ENCODE assay signal across 8 cellular contexts in genomic region chr4:82890913-82891727, GRCh38. TPM values are rescaled to one million over a fixed set of nuclear protein-coding genes. Genes with fewer than 3 reads are reported as not detected.
DNase-seq lines count a peak whose midpoint lies in the region; TF ChIP-seq lines count a peak whose summit lies in the region.

Gene SEC31A (minus strand): TSS chr4:82891153. CDS start chr4:82881936, 9,217 bp downstream.

- peaks cover 38% of the 10 kb centered on the region for H3F3A ChIP-seq in MM.1S (ENCODE audit: insufficient read depth, low read length)

- H3K4me3 ChIP-seq in MM.1S (ENCODE audit: low read length) (peak within 1 kb of the TSS; percentile 95), fibroblast of villous mesenchyme (ENCODE audit: low read depth, low read length) (peak within 1 kb of the TSS; percentile 94), stomach smooth muscle (ENCODE audit: low read length in 2 of 2) (peak within 1 kb of the TSS; percentile 89 to 94)

- H3K27me3 Mint-ChIP-seq in neural crest cell (ENCODE audit: low read depth), result no peaks in the 10 kb centered on the region

- H4K20me1 ChIP-seq in MM.1S (ENCODE audit: insufficient read depth, low read length), result no peaks in the 10 kb centered on the region

- peak within 1 kb of the TSS; percentile 71 for H3K4me2 ChIP-seq in MM.1S (ENCODE audit: low read depth, low read length)

- H3K36me3 ChIP-seq in MM.1S (replicated peaks; ENCODE audit: insufficient read depth, low read length), result no peaks in the 10 kb centered on the region; the same call in 1 of the 2 replicates
- H3K36me3 ChIP-seq in stomach smooth muscle (ENCODE audit: control insufficient read depth in 2 of 2, insufficient read depth in 2 of 2, low read length in 2 of 2), result peaks cover 0 to 9% of the 10 kb centered on the region in 2 donors

- H3K36me3 Mint-ChIP-seq in neural crest cell (ENCODE audit: low read depth), result peaks cover 6% of the 10 kb centered on the region

- H3K9me3 ChIP-seq in MM.1S (replicated peaks; ENCODE audit: insufficient read depth, low read length), result no peaks in the 10 kb centered on the region
- no peaks in the 10 kb centered on the region for H3K9me3 ChIP-seq in stomach smooth muscle (ENCODE audit: control insufficient read depth in 2 of 2, low read length in 2 of 2)

- H3K27ac ChIP-seq in MM.1S (ENCODE audit: low read length) (peak within 1 kb of the TSS; percentile 96), stomach smooth muscle (ENCODE audit: low read length) (peak within 1 kb of the TSS; percentile 94)

- peaks cover 69% of the 10 kb centered on the region for H3K79me2 ChIP-seq in MM.1S (ENCODE audit: low read length)

- H3K9ac ChIP-seq in MM.1S (ENCODE audit: low read length) (peak within 1 kb of the TSS; percentile 92), stomach smooth muscle (ENCODE audit: low read length in 2 of 2) (peak within 1 kb of the TSS; percentile 91 to 95)

- peak within 1 kb of the TSS; percentile 98 for H3K4me3 Mint-ChIP-seq in neural crest cell

- H3K4me1 Mint-ChIP-seq in neural crest cell, result peaks cover 49% of the 10 kb centered on the region

- H3K9me2 ChIP-seq in MM.1S (replicated peaks; ENCODE audit: insufficient read depth, low read length), result no peaks in the 10 kb centered on the region

- TF ChIP-seq CTCF in MM.1S (IDR thresholded peaks at IDR 0.05; ENCODE audit: low read length) (no peak), fibroblast of villous mesenchyme (IDR thresholded peaks at IDR 0.05; ENCODE audit: insufficient read depth, low read depth, low read length) (peak; percentile 4), neural crest cell (conservative IDR thresholded peaks at IDR 0.05) (peak; percentile 28)

- peaks cover 17% of the 10 kb centered on the region for H3K4me1 ChIP-seq in MM.1S (ENCODE audit: low read length)
- peaks cover 3% of the 10 kb centered on the region for H3K4me1 ChIP-seq in stomach smooth muscle (ENCODE audit: control insufficient read depth, insufficient read depth, low read length)

- in situ Hi-C loops in G401 (cut with HindIII; ENCODE audit: low sequenced_read_pairs), result no loop called here

- DNase-seq in G401 (ENCODE audit: low spot score), result peak; percentile 95
- peak; percentile 89 for DNase-seq in HCEC 1CT
- peak; percentile 97 for DNase-seq in MM.1S
- DNase-seq in SIG-M5 (lab: John Stamatoyannopoulos, UW), result peak; percentile 71
- DNase-seq in activated gamma-delta T cell treated with Interleukin-2 at 50 U/mL for 16 hours, result peak; percentile 97
- DNase-seq in fibroblast of villous mesenchyme (ENCODE audit: low read depth), result peak; percentile 97
- DNase-seq in neural crest cell (ENCODE audit: low read depth, low spot score), result peak; percentile 87

- H2AFZ ChIP-seq in MM.1S (ENCODE audit: low read length), result peak within 1 kb of the TSS; percentile 80

- peak within 1 kb of the TSS; percentile 98 for H3K27ac Mint-ChIP-seq in neural crest cell (ENCODE audit: unreplicated experiment)

- H3K9me3 Mint-ChIP-seq in neural crest cell, result no peaks in the 10 kb centered on the region

- H3K27me3 ChIP-seq in MM.1S (replicated peaks; ENCODE audit: insufficient read depth, low read length) (no peaks in the 10 kb centered on the region), stomach smooth muscle (ENCODE audit: control insufficient read depth in 1 of 2, insufficient read depth in 2 of 2, low read length in 2 of 2) (no peaks in the 10 kb centered on the region)

RNA-seq across cellular contexts. Expression of gene SEC31A, which starts in this region (rescaled TPM):
- total RNA-seq in G401 (2014; rRNA removed; shearing (Covaris generic)), result 81.4 and 122 TPM in 2 replicates
- 381 and 523 TPM in 2 replicates for total RNA-seq in fibroblast of villous mesenchyme
- 137 and 166 TPM in 2 replicates for total RNA-seq in neural crest cell

Comparison
In these comparisons a context has a peak if more than half of its experiments do, and no peak if none do; other contexts are left out.
1. Peak in every context shown above with its lines: DNase-seq, H3K4me3 ChIP-seq and H3K27ac ChIP-seq.